ENCODE assay signal across 11 cellular contexts in genomic region chr14:73465833-73466532, GRCh38. TPM values are rescaled to one million over a fixed set of nuclear protein-coding genes. Genes with fewer than 3 reads are reported as not detected.
DNase-seq lines count a peak whose midpoint lies in the region; ATAC-seq, FAIRE-seq and TF ChIP-seq lines count a peak whose summit lies in the region.
"Had no signal": no experiment of that assay in that cellular context is flagged by ENCODE, and none has a peak within 500 bp of the region (broad histone marks: within the 10 kb centered on the region; RNA-seq: fewer than 3 reads in every experiment).

No MANE protein-coding gene starts in this region.

- H3K4me2 ChIP-seq in OCI-LY3 (ENCODE audit: low read length): peak overlapping the region; percentile 91
- H3K4me2 ChIP-seq in parathyroid adenoma (ENCODE audit: low read length): no peak overlapping the region

- TF ChIP-seq CTCF in OCI-LY3 (IDR thresholded peaks at IDR 0.05; ENCODE audit: low read depth, low read length): no peak
- no peak for TF ChIP-seq CTCF in endothelial cell (IDR thresholded peaks at IDR 0.05; ENCODE audit: unreplicated experiment)
- no peak for TF ChIP-seq CTCF in parathyroid adenoma (IDR thresholded peaks at IDR 0.05)

- peaks cover 49% of the 10 kb centered on the region for H3K27me3 ChIP-seq in OCI-LY3 (ENCODE audit: low read depth, low read length)
- H3K27me3 ChIP-seq in parathyroid adenoma (ENCODE audit: control insufficient read depth, insufficient read depth, low read length): no peaks in the 10 kb centered on the region

- no peak for DNase-seq in GM19239 (ENCODE audit: insufficient read length, low spot score)
- DNase-seq in endothelial cell (ENCODE audit: low spot score): peak; percentile 14
- no peak for DNase-seq in T1000 (lab: John Stamatoyannopoulos, UW)
- DNase-seq in glomerular visceral epithelial cell (ENCODE audit: extremely low spot score): no peak
- DNase-seq in HuH-7 (ENCODE audit: low spot score): no peak
- no peak for DNase-seq in effector memory CD8-positive, alpha-beta T cell
- DNase-seq: activated CD4-positive, CD25-positive, alpha-beta regulatory T cell treated with anti-CD3 and anti-CD28 coated beads, Interleukin-2, amount 50 U/mL, for 72 hours; NCI-H2227 treated with DMSO at 0.1 percent for 48 hours had no signal

- no peak for ATAC-seq in effector memory CD8-positive, alpha-beta T cell (replicated peaks)

- H3K9me3 ChIP-seq in OCI-LY3 (ENCODE audit: insufficient read depth, low read length) (no peaks in the 10 kb centered on the region), parathyroid adenoma (ENCODE audit: control insufficient read depth, low read length) (no peaks in the 10 kb centered on the region)

- peak overlapping the region; percentile 98 for H3K27ac Mint-ChIP-seq in endothelial cell (ENCODE audit: unreplicated experiment)
- peak overlapping the region in 1 of 2 donors; percentile 27 for H3K27ac Mint-ChIP-seq in effector memory CD8-positive, alpha-beta T cell
- H3K27ac Mint-ChIP-seq: type B pancreatic cell had no signal

- H3K4me3 ChIP-seq in OCI-LY3 (ENCODE audit: low read length) (peak overlapping the region; percentile 70), parathyroid adenoma (ENCODE audit: low read depth, low read length) (no peak overlapping the region)

- H3K36me3 ChIP-seq in OCI-LY3 (replicated peaks; ENCODE audit: low read depth, low read length): no peaks in the 10 kb centered on the region
- no peaks in the 10 kb centered on the region for H3K36me3 ChIP-seq in parathyroid adenoma (ENCODE audit: control insufficient read depth, insufficient read depth, low read length)

- H3K27ac ChIP-seq in OCI-LY3 (ENCODE audit: low read length) (no peak overlapping the region), parathyroid adenoma (peak overlapping the region; percentile 5)

- peak overlapping the region; percentile 89 for H3K4me3 Mint-ChIP-seq in endothelial cell (ENCODE audit: unreplicated experiment)
- no peak overlapping the region for H3K4me3 Mint-ChIP-seq in effector memory CD8-positive, alpha-beta T cell
- H3K4me3 Mint-ChIP-seq: type B pancreatic cell had no signal

- no peaks in the 10 kb centered on the region for H3K36me3 Mint-ChIP-seq in endothelial cell (ENCODE audit: low read depth, unreplicated experiment)
- H3K36me3 Mint-ChIP-seq in effector memory CD8-positive, alpha-beta T cell (ENCODE audit: insufficient read depth): no peaks in the 10 kb centered on the region
- H3K36me3 Mint-ChIP-seq: type B pancreatic cell had no signal

- peak; percentile 45 for FAIRE-seq in GM19239 (lab: Jason Lieb, UNC)

- no peaks in the 10 kb centered on the region for H4K20me1 ChIP-seq in OCI-LY3 (ENCODE audit: insufficient read depth, low read length)

- H3K9ac ChIP-seq in OCI-LY3 (ENCODE audit: low read length): peak overlapping the region; percentile 34
- H3K9ac ChIP-seq in parathyroid adenoma: no peak overlapping the region

- H3K79me2 ChIP-seq in OCI-LY3 (ENCODE audit: low read length) (no peaks in the 10 kb centered on the region), parathyroid adenoma (no peaks in the 10 kb centered on the region)

- peaks cover 67% of the 10 kb centered on the region for H3K4me1 Mint-ChIP-seq in endothelial cell (ENCODE audit: unreplicated experiment)
- H3K4me1 Mint-ChIP-seq in effector memory CD8-positive, alpha-beta T cell (ENCODE audit: low read depth in 2 of 2): peaks cover 9 to 10% of the 10 kb centered on the region in 2 donors

- H3K4me1 ChIP-seq in OCI-LY3 (ENCODE audit: low read length) (peaks cover 26% of the 10 kb centered on the region), parathyroid adenoma (peaks cover 7% of the 10 kb centered on the region)

- H3K9me3 Mint-ChIP-seq in endothelial cell (ENCODE audit: unreplicated experiment): no peaks in the 10 kb centered on the region
- H3K9me3 Mint-ChIP-seq in effector memory CD8-positive, alpha-beta T cell: no peaks in the 10 kb centered on the region
- H3K9me3 Mint-ChIP-seq: type B pancreatic cell had no signal

- no peaks in the 10 kb centered on the region for H3K27me3 Mint-ChIP-seq in endothelial cell (ENCODE audit: unreplicated experiment)
- no peaks in the 10 kb centered on the region for H3K27me3 Mint-ChIP-seq in effector memory CD8-positive, alpha-beta T cell
- H3K27me3 Mint-ChIP-seq: type B pancreatic cell had no signal

- no peak overlapping the region for H2AFZ ChIP-seq in OCI-LY3 (ENCODE audit: low read depth, low read length)
- peak overlapping the region; percentile 44 for H2AFZ ChIP-seq in parathyroid adenoma

RNA-seq across cellular contexts. Expression of gene NUMB, which starts 7.6 kb away (rescaled TPM):
- total RNA-seq in endothelial cell (ENCODE audit: unreplicated experiment): 218 TPM

RNA-seq across cellular contexts. Expression of gene RIOX1, which starts 24.8 kb away (rescaled TPM):
- total RNA-seq in endothelial cell (ENCODE audit: unreplicated experiment): 15.4 TPM
